In the genomic region with DNA sequence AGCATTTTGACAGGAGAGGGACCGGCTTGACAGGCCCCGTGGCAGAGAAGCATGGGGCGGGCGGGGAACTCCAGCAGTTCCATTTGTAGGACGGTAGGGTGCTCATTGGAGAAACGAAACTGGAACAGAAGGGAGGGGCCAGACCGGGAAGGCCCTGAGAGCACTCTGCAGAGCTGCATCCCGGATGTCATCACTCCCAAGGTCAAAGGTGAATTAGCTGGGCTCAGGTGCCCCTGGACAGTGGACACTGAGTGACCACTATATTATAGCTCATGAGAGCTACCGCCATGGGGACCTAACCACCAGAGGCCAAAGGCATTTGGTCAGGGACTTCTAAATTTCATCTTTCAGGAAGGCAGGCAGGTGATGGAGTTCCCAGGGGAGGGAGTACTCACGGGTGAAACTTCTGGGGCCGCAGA, we compare ENCODE assay signal across 8 cellular contexts. TPM values are rescaled to one million over a fixed set of nuclear protein-coding genes. Genes with fewer than 3 reads are reported as not detected.
DNase-seq lines count a peak whose midpoint lies in the region; ATAC-seq and TF ChIP-seq lines count a peak whose summit lies in the region.

No MANE protein-coding gene starts in this region.

- no peak for ATAC-seq in PC-3
- ATAC-seq in HG03521 (IDR thresholded peaks at IDR 0.05; ENCODE audit: unreplicated experiment): no peak
- no peak for ATAC-seq in GM21717 (IDR thresholded peaks at IDR 0.05; ENCODE audit: unreplicated experiment)

- H3K36me3 Mint-ChIP-seq in CD4-positive, alpha-beta memory T cell: peaks cover 41 to 90% of the 10 kb centered on the region in 2 donors
- peaks cover 6% of the 10 kb centered on the region for H3K36me3 Mint-ChIP-seq in progenitor cell of endocrine pancreas (ENCODE audit: insufficient read depth)

- TF ChIP-seq CTCF in PC-3 (conservative IDR thresholded peaks at IDR 0.05; ENCODE audit: low read depth, low read length) (no peak), progenitor cell of endocrine pancreas (IDR thresholded peaks at IDR 0.05; ENCODE audit: unreplicated experiment) (no peak)

- H3K4me3 Mint-ChIP-seq in CD4-positive, alpha-beta memory T cell: peak overlapping the region; percentile 25 to 99 (median 86)
- H3K4me3 Mint-ChIP-seq in progenitor cell of endocrine pancreas (ENCODE audit: low read depth): no peak overlapping the region

- no peak overlapping the region for H3K4ac ChIP-seq in neuronal stem cell (ENCODE audit: low read length)

- H3K14ac ChIP-seq in neuronal stem cell (ENCODE audit: low read length): no peak overlapping the region

- no peak for DNase-seq in CD4-positive, alpha-beta memory T cell
- DNase-seq in PC-3: no peak
- no peak for DNase-seq in epithelial cell of prostate (ENCODE audit: low read depth, low spot score)
- no peak for DNase-seq in neuronal stem cell (ENCODE audit: low spot score)
- no peak for DNase-seq in cerebellar nuclear complex (lab: John Stamatoyannopoulos, UW)
- DNase-seq in progenitor cell of endocrine pancreas (ENCODE audit: low spot score, unreplicated experiment): no peak

- H3K9me2 ChIP-seq in PC-3 (replicated peaks; ENCODE audit: low read length): no peaks in the 10 kb centered on the region

- intact Hi-C loops in CD4-positive, alpha-beta memory T cell (cut with micrococcal nuclease): no loop called here
- intact Hi-C loops in PC-3 (cut with micrococcal nuclease): no loop called here

- H2AK5ac ChIP-seq in neuronal stem cell (ENCODE audit: low read depth, low read length): peak overlapping the region; percentile 30

- peak overlapping the region; percentile 69 for H3K27ac ChIP-seq in CD4-positive, alpha-beta memory T cell (ENCODE audit: low read depth, low read length)
- H3K27ac ChIP-seq in PC-3 (ENCODE audit: low read length) (no peak overlapping the region), epithelial cell of prostate (peak overlapping the region; percentile 73), neuronal stem cell (replicated peaks; ENCODE audit: low read length) (no peak overlapping the region)

- no peaks in the 10 kb centered on the region for H3F3A ChIP-seq in PC-3 (ENCODE audit: low read length, unreplicated experiment)

- H3K4me2 ChIP-seq in PC-3 (ENCODE audit: low read length): peak overlapping the region; percentile 98
- H3K4me2 ChIP-seq in neuronal stem cell (ENCODE audit: insufficient read depth, low read length, poor library complexity, severe bottlenecking): no peak overlapping the region

- WGBS in neuronal stem cell (ENCODE audit: extremely low coverage in 2 of 2, insufficient read length in 2 of 2, insufficient replicate concordance in 1 of 2), 2 donors: no CpG with 5 or more reads among the region's 11 CpGs

- no peak overlapping the region for H4K8ac ChIP-seq in neuronal stem cell (ENCODE audit: low read depth, low read length)

- H3K36me3 ChIP-seq in CD4-positive, alpha-beta memory T cell (ENCODE audit: insufficient read depth, low read length): peaks cover 49% of the 10 kb centered on the region
- H3K36me3 ChIP-seq in PC-3 (ENCODE audit: low read depth, low read length) (peaks cover 47% of the 10 kb centered on the region), neuronal stem cell (replicated peaks in 1 of 2; ENCODE audit: control insufficient read depth in 2 of 2, insufficient read depth in 2 of 2, low read length in 2 of 2) (peaks cover 22 to 30% of the 10 kb centered on the region in 2 donors)

- no peak overlapping the region for H2BK120ac ChIP-seq in neuronal stem cell (ENCODE audit: low read depth, low read length)

- no peak overlapping the region for H3K18ac ChIP-seq in neuronal stem cell (ENCODE audit: low read length)

- no peaks in the 10 kb centered on the region for H3K27me3 ChIP-seq in CD4-positive, alpha-beta memory T cell (ENCODE audit: insufficient read depth, low read length)
- H3K27me3 ChIP-seq in PC-3 (ENCODE audit: low read length) (no peaks in the 10 kb centered on the region), neuronal stem cell (ENCODE audit: control insufficient read depth in 3 of 3, insufficient read depth in 3 of 3, low read depth in 1 of 3, low read length in 3 of 3) (no peaks in the 10 kb centered on the region)

- CTCF ChIA-PET in CD4-positive, alpha-beta memory T cell (lab: Charles Lee; ENCODE audit: partially characterized antibody): interaction anchor here (1.2 to 3.2 kb wide), 4 partner anchors 18 to 142 kb away, joined by 4 to 30 read pairs (median 12); partner anchors contain the start of gene TTC21A
- CTCF ChIA-PET in PC-3 (lab: Charles Lee): no interaction called here

- H3K4me1 Mint-ChIP-seq in CD4-positive, alpha-beta memory T cell: peaks cover 49 to 93% (median 59%) of the 10 kb centered on the region in 4 donors
- H3K4me1 Mint-ChIP-seq in progenitor cell of endocrine pancreas (ENCODE audit: low read depth): peaks cover 55% of the 10 kb centered on the region

- H2BK5ac ChIP-seq in neuronal stem cell (ENCODE audit: low read length): no peak overlapping the region

- no peak overlapping the region for H2BK15ac ChIP-seq in neuronal stem cell (ENCODE audit: low read length)

- no peaks in the 10 kb centered on the region for H3K9me3 ChIP-seq in CD4-positive, alpha-beta memory T cell (ENCODE audit: control insufficient read depth in 1 of 2, low read length in 2 of 2)
- H3K9me3 ChIP-seq in PC-3 (ENCODE audit: low read length) (no peaks in the 10 kb centered on the region), neuronal stem cell (replicated peaks in 1 of 2; ENCODE audit: control insufficient read depth in 2 of 2, insufficient read depth in 1 of 2, low read depth in 1 of 2, low read length in 2 of 2) (no peaks in the 10 kb centered on the region)

- H3K9me3 Mint-ChIP-seq in CD4-positive, alpha-beta memory T cell: peaks cover 0 to 8% (median 0%) of the 10 kb centered on the region in 8 donors
- H3K9me3 Mint-ChIP-seq in progenitor cell of endocrine pancreas (ENCODE audit: low read depth): no peaks in the 10 kb centered on the region

- H3K4me3 ChIP-seq in CD4-positive, alpha-beta memory T cell (ENCODE audit: low read length in 2 of 2): no peak overlapping the region
- H3K4me3 ChIP-seq in PC-3 (ENCODE audit: low read length) (no peak overlapping the region), neuronal stem cell (ENCODE audit: low read length in 2 of 2) (no peak overlapping the region)

- no peak overlapping the region for H3K23ac ChIP-seq in neuronal stem cell (ENCODE audit: low read depth, low read length, poor library complexity)

- no peak overlapping the region for H2BK12ac ChIP-seq in neuronal stem cell (ENCODE audit: low read length)

- no peak overlapping the region for H3K9ac ChIP-seq in PC-3 (ENCODE audit: low read length)
- no peak overlapping the region for H3K9ac ChIP-seq in neuronal stem cell (ENCODE audit: low read depth, low read length, poor library complexity)

- no TSS peak for BruUV-seq in PC-3 (replicated peaks; lab: Mats Ljungman, UMichigan)

- H3K79me2 ChIP-seq in PC-3 (ENCODE audit: low read length): peaks cover 83% of the 10 kb centered on the region

- H3K27ac Mint-ChIP-seq in CD4-positive, alpha-beta memory T cell: peak overlapping the region; percentile 64 to 100 (median 99)
- no peak overlapping the region for H3K27ac Mint-ChIP-seq in progenitor cell of endocrine pancreas

- H2AFZ ChIP-seq in PC-3 (ENCODE audit: low read length): no peak overlapping the region
- no peak overlapping the region for H2AFZ ChIP-seq in neuronal stem cell (ENCODE audit: low read length)

- peaks cover 11% of the 10 kb centered on the region for H3K79me1 ChIP-seq in neuronal stem cell (ENCODE audit: low read depth, low read length)

- peaks cover 90% of the 10 kb centered on the region for H4K20me1 ChIP-seq in PC-3 (ENCODE audit: low read length)

- H4K91ac ChIP-seq in neuronal stem cell (ENCODE audit: low read depth, low read length, poor library complexity): no peak overlapping the region

- POLR2A ChIA-PET in CD4-positive, alpha-beta memory T cell (lab: Charles Lee; ENCODE audit: partially characterized antibody): interaction anchor here (1.2 to 2.5 kb wide), 2 partner anchors 10 to 20 kb away, joined by 4 to 10 read pairs; no protein-coding TSS in a partner anchor
- POLR2A ChIA-PET in PC-3 (lab: Charles Lee; ENCODE audit: unreplicated experiment): no interaction called here

- no peaks in the 10 kb centered on the region for H3K27me3 Mint-ChIP-seq in CD4-positive, alpha-beta memory T cell
- no peaks in the 10 kb centered on the region for H3K27me3 Mint-ChIP-seq in progenitor cell of endocrine pancreas

- peaks cover 56% of the 10 kb centered on the region for H3K4me1 ChIP-seq in CD4-positive, alpha-beta memory T cell (ENCODE audit: insufficient read depth, low read length)
- H3K4me1 ChIP-seq in PC-3 (ENCODE audit: insufficient read depth, low read length) (peaks cover 76% of the 10 kb centered on the region), neuronal stem cell (ENCODE audit: control insufficient read depth in 2 of 2, insufficient read depth in 1 of 2, low read depth in 1 of 2, low read length in 2 of 2) (peaks cover 33% of the 10 kb centered on the region in 2 donors)

RNA-seq across cellular contexts. Expression of gene CSRNP1, which starts 7.3 kb away (rescaled TPM):
- 10 to 100 TPM; 14.9 to 15.3 TPM for total RNA-seq in CD4-positive, alpha-beta memory T cell
- polyA plus RNA-seq in CD4-positive, alpha-beta memory T cell: 10 to 100 TPM; 22.5 to 89.7 TPM
- total RNA-seq in PC-3 (2014; rRNA removed) (72.3 and 86.9 TPM in 2 replicates), progenitor cell of endocrine pancreas (6.6 and 6.7 TPM in 2 replicates)
- 4.6 TPM for polyA plus RNA-seq in neuronal stem cell (2013, experiment 1 of 2)
- polyA plus RNA-seq in neuronal stem cell (2013, experiment 2 of 2): 4.5 TPM

RNA-seq across cellular contexts. Expression of gene TTC21A, which starts 38.6 kb away (rescaled TPM):
- total RNA-seq in CD4-positive, alpha-beta memory T cell: 1 to 10 TPM; 3.0 to 3.9 TPM
- polyA plus RNA-seq in CD4-positive, alpha-beta memory T cell: 1 to 10 TPM in 1 of 2 donors, not detected in 1; 1.1 TPM
- total RNA-seq in PC-3 (2014; rRNA removed) (1.2 TPM in 2 replicates), progenitor cell of endocrine pancreas (16.1 and 17.2 TPM in 2 replicates)
- polyA plus RNA-seq in neuronal stem cell (2013, experiment 1 of 2): 4.3 TPM
- 4.8 TPM for polyA plus RNA-seq in neuronal stem cell (2013, experiment 2 of 2)

RNA-seq across cellular contexts. Expression of gene GORASP1, which starts 38.7 kb away (rescaled TPM):
- 10 to 100 TPM; 57.1 to 58.4 TPM for total RNA-seq in CD4-positive, alpha-beta memory T cell
- polyA plus RNA-seq in CD4-positive, alpha-beta memory T cell: 10 to 100 TPM; 21.5 to 22.1 TPM
- total RNA-seq in PC-3 (2014; rRNA removed) (47.4 and 58.9 TPM in 2 replicates), progenitor cell of endocrine pancreas (64.3 and 72.8 TPM in 2 replicates)
- 18.3 TPM for polyA plus RNA-seq in neuronal stem cell (2013, experiment 1 of 2)
- polyA plus RNA-seq in neuronal stem cell (2013, experiment 2 of 2): 18.3 TPM

RNA-seq across cellular contexts. Expression of gene XIRP1, which starts 46.3 kb away (rescaled TPM):
- total RNA-seq in CD4-positive, alpha-beta memory T cell: not detected
- polyA plus RNA-seq in CD4-positive, alpha-beta memory T cell: under 1 TPM in 1 of 2 donors, not detected in 1; 0.03 TPM
- not detected in 2 replicates for total RNA-seq in PC-3 (2014; rRNA removed)
- polyA plus RNA-seq in neuronal stem cell (2013, experiment 1 of 2): not detected
- 0.01 TPM for polyA plus RNA-seq in neuronal stem cell (2013, experiment 2 of 2)
- 0.16 TPM in 1 of 2 replicates, not detected in the other for total RNA-seq in progenitor cell of endocrine pancreas

Comparison
In these comparisons a context has a peak if more than half of its experiments do, and no peak if none do; other contexts are left out.
1. H3K27ac ChIP-seq: peak in CD4-positive, alpha-beta memory T cell (single experiment) and epithelial cell of prostate (single experiment); none in PC-3 (single experiment) and neuronal stem cell (single experiment).